ENCODE assay signal across 9 cellular contexts in genomic region chr22:37546436-37547248, GRCh38. TPM values are rescaled to one million over a fixed set of nuclear protein-coding genes. Genes with fewer than 3 reads are reported as not detected.
DNase-seq lines count a peak whose midpoint lies in the region; ATAC-seq, FAIRE-seq and TF ChIP-seq lines count a peak whose summit lies in the region.
"Had no signal": no experiment of that assay in that cellular context is flagged by ENCODE, and none has a peak within 500 bp of the region (broad histone marks: within the 10 kb centered on the region; RNA-seq: fewer than 3 reads in every experiment).

No MANE protein-coding gene starts in this region.

- H3K4me3 ChIP-seq in HUES48 (ENCODE audit: low read depth, low read length), result no peak overlapping the region
- H3K4me3 ChIP-seq in dorsolateral prefrontal cortex, result peak overlapping the region in 4 of 59 donors; percentile 10 to 26 (median 22)
- peak overlapping the region; percentile 32 to 70 (median 39); a peak in 5 of 6 replicates for H3K4me3 ChIP-seq in HepG2 (replicated peaks in 1 of 3; ENCODE audit: insufficient read depth in 1 of 3, low read depth in 2 of 3, low read length in 3 of 3)
- H3K4me3 ChIP-seq in stomach, result peak overlapping the region in 3 of 4 donors; percentile 19 to 37 (median 31)
- no peak overlapping the region for H3K4me3 ChIP-seq in CD4-positive, alpha-beta memory T cell (ENCODE audit: low read length in 2 of 2)

- CTCF ChIA-PET in HepG2 (lab: Yijun Ruan, JAX; ENCODE audit: low intra/inter-chr PET ratio, low total read pairs), result interaction anchor here (0.9 to 4.1 kb wide), 4 partner anchors 16 to 23 kb away, joined by 3 to 39 read pairs (median 14); no protein-coding TSS in a partner anchor
- CTCF ChIA-PET in CD4-positive, alpha-beta memory T cell (lab: Charles Lee; ENCODE audit: partially characterized antibody), result interaction anchor here (2.3 to 16.8 kb wide), 2 partner anchors 18 to 36 kb away, joined by 5 to 523 read pairs; partner anchors contain the start of gene CDC42EP1

- H3K27me3 ChIP-seq in HUES48 (ENCODE audit: control insufficient read depth, insufficient read depth, low read length), result no peaks in the 10 kb centered on the region
- peaks cover 0 to 6% (median 0%) of the 10 kb centered on the region in 45 donors for H3K27me3 ChIP-seq in dorsolateral prefrontal cortex
- H3K27me3 ChIP-seq in HepG2 (ENCODE audit: control insufficient read depth in 1 of 2, insufficient read depth in 2 of 2, low read length in 2 of 2), result no peaks in the 10 kb centered on the region
- H3K27me3 ChIP-seq in stomach, result no peaks in the 10 kb centered on the region
- no peaks in the 10 kb centered on the region for H3K27me3 ChIP-seq in CD4-positive, alpha-beta memory T cell (ENCODE audit: insufficient read depth, low read length)

- no peaks in the 10 kb centered on the region for H3K36me3 ChIP-seq in HUES48 (ENCODE audit: control insufficient read depth, insufficient read depth, low read length)
- H3K36me3 ChIP-seq in HepG2 (replicated peaks in 1 of 2; ENCODE audit: control insufficient read depth in 1 of 2, insufficient read depth in 2 of 2, low read length in 2 of 2), result no peaks in the 10 kb centered on the region
- no peaks in the 10 kb centered on the region for H3K36me3 ChIP-seq in stomach
- no peaks in the 10 kb centered on the region for H3K36me3 ChIP-seq in CD4-positive, alpha-beta memory T cell (ENCODE audit: insufficient read depth, low read length)

- no peaks in the 10 kb centered on the region for H3K79me2 ChIP-seq in HepG2 (ENCODE audit: insufficient read depth, low read length)

- no peak overlapping the region for H3K4me3 Mint-ChIP-seq in CD4-positive, alpha-beta memory T cell

- POLR2A ChIA-PET in HepG2 (lab: Yijun Ruan, JAX), result interaction anchor here (0.7 to 16.3 kb wide), 19 partner anchors 16 to 317 kb away, joined by 3 to 976 read pairs (median 4); partner anchors contain the start of genes ANKRD54, CDC42EP1, GGA1 and LGALS2
- POLR2A ChIA-PET in CD4-positive, alpha-beta memory T cell (lab: Charles Lee; ENCODE audit: partially characterized antibody), result interaction anchor here (1.4 kb wide), 1 partner anchor 19 kb away, joined by 3 read pairs; no protein-coding TSS in a partner anchor

- BruUV-seq in HepG2 (replicated peaks; lab: Mats Ljungman, UMichigan), result TSS peak; percentile 70

- H3K36me3 Mint-ChIP-seq in CD4-positive, alpha-beta memory T cell, result no peaks in the 10 kb centered on the region

- H3K27me3 Mint-ChIP-seq in CD4-positive, alpha-beta memory T cell, result peaks cover 5 to 16% of the 10 kb centered on the region in 2 donors

- H3K9ac ChIP-seq in HUES48 (ENCODE audit: low read depth, low read length), result no peak overlapping the region
- peak overlapping the region; percentile 62 for H3K9ac ChIP-seq in HepG2 (ENCODE audit: insufficient read depth, low read depth, low read length)

- no peak for TF ChIP-seq RAD21 in HepG2 (CRISPR knock-in tag; IDR thresholded peaks at IDR 0.05)

- peak in 6 of 10 donors; percentile 50 to 79 (median 64) for DNase-seq in dorsolateral prefrontal cortex
- DNase-seq in HepG2 (ENCODE audit: low spot score), result peak; percentile 67
- peak; percentile 87 for DNase-seq in stomach
- no peak for DNase-seq in CD4-positive, alpha-beta memory T cell
- DNase-seq in SIG-M5 treated with dmso at 0.1 percent for 504 hours (lab: John Stamatoyannopoulos, UW; ENCODE audit: unreplicated experiment), result no peak
- DNase-seq in NCI-H1436 (lab: John Stamatoyannopoulos, UW), result no peak
- DNase-seq: NCI-H524 had no signal

- peaks cover 20% of the 10 kb centered on the region for H3K4me1 ChIP-seq in HUES48 (ENCODE audit: control insufficient read depth, insufficient read depth, low read length)
- H3K4me1 ChIP-seq in HepG2 (ENCODE audit: insufficient read depth, low read length), result peaks cover 89% of the 10 kb centered on the region
- peaks cover 55 to 85% (median 73%) of the 10 kb centered on the region in 4 donors for H3K4me1 ChIP-seq in stomach
- H3K4me1 ChIP-seq in CD4-positive, alpha-beta memory T cell (ENCODE audit: insufficient read depth, low read length), result peaks cover 16% of the 10 kb centered on the region

- peaks cover 0 to 2% (median 0%) of the 10 kb centered on the region in 8 donors for H3K9me3 Mint-ChIP-seq in CD4-positive, alpha-beta memory T cell

- ATAC-seq in HepG2, result peak; percentile 40
- ATAC-seq in HG02759 (IDR thresholded peaks at IDR 0.05; ENCODE audit: unreplicated experiment), result no peak

- peaks cover 5 to 15% (median 10%) of the 10 kb centered on the region in 4 donors for H3K4me1 Mint-ChIP-seq in CD4-positive, alpha-beta memory T cell

- no peak overlapping the region for H2AFZ ChIP-seq in HepG2 (ENCODE audit: low read length)

- H3K27ac Mint-ChIP-seq in CD4-positive, alpha-beta memory T cell, result no peak overlapping the region

- intact Hi-C loops in dorsolateral prefrontal cortex (cut with DNase I), result loop anchor here in 1 of 2 donors (10.0 kb wide), 1 partner anchor 138 kb away; the partner anchor contains the start of gene NOL12
- intact Hi-C loops in HepG2 (cut with micrococcal nuclease; ENCODE audit: unreplicated experiment), result no loop called here
- intact Hi-C loops in stomach (cut with DNase I; ENCODE audit: low total_unique reads), result loop anchor here (10.0 kb wide), 1 partner anchor 48 kb away; no protein-coding TSS in a partner anchor
- intact Hi-C loops in CD4-positive, alpha-beta memory T cell (cut with micrococcal nuclease), result no loop called here

- in situ Hi-C loops in HepG2 (cut with HindIII; ENCODE audit: extremely low pct_ligation_motif_present, low pct_unique_long_range_greater_than_20kb), result loop anchor here (10.0 kb wide), 1 partner anchor 58 kb away; the partner anchor contains the start of gene GGA1

- H3K27ac ChIP-seq in HUES48 (ENCODE audit: low read depth, low read length) (peak overlapping the region; percentile 90), dorsolateral prefrontal cortex (peak overlapping the region; percentile 60 to 98 (median 95)), HepG2 (ENCODE audit: extremely low read length, insufficient read depth, low read length) (peak overlapping the region; percentile 90), stomach (peak overlapping the region; percentile 93 to 98 (median 95))
- no peak overlapping the region for H3K27ac ChIP-seq in CD4-positive, alpha-beta memory T cell (ENCODE audit: low read depth, low read length)

- peak overlapping the region; percentile 75 for H3K4me2 ChIP-seq in HepG2 (ENCODE audit: low read depth, low read length)

- FAIRE-seq in HepG2 (lab: Jason Lieb, UNC), result no peak

- WGBS in HepG2 (ENCODE audit: low lambda C conversion rate), result 2% methylated on average over 10 of the region's 21 CpGs
- 19 to 32% (median 27%) methylated on average over 21 of the region's 21 CpGs for WGBS in stomach, 5 donors

- H3K9me3 ChIP-seq in HUES48 (ENCODE audit: control insufficient read depth, insufficient read depth, low read length), result no peaks in the 10 kb centered on the region
- no peaks in the 10 kb centered on the region for H3K9me3 ChIP-seq in HepG2 (ENCODE audit: low read length)
- H3K9me3 ChIP-seq in stomach, result no peaks in the 10 kb centered on the region
- H3K9me3 ChIP-seq in CD4-positive, alpha-beta memory T cell (ENCODE audit: control insufficient read depth in 1 of 2, low read length in 2 of 2), result no peaks in the 10 kb centered on the region

- TF ChIP-seq EP300 in HepG2 (IDR thresholded peaks at IDR 0.05; ENCODE audit: low read depth in 2 of 2, low read length in 2 of 2) (no peak; a peak in 1 of 4 replicates), HepG2 (CRISPR knock-in tag; IDR thresholded peaks at IDR 0.05; ENCODE audit: borderline replicate concordance) (no peak), stomach (IDR thresholded peaks at IDR 0.05) (no peak)

- peak in 6 of 56 donors; percentile 2 to 14 (median 8) for TF ChIP-seq CTCF in dorsolateral prefrontal cortex (IDR thresholded peaks at IDR 0.05 in 54 of 56, conservative IDR thresholded peaks at IDR 0.05 in 2 of 56; ENCODE audit: low read depth in 1 of 56, partially characterized antibody in 56 of 56)
- no peak for TF ChIP-seq CTCF in HepG2 (CRISPR knock-in tag; IDR thresholded peaks at IDR 0.05)
- no peak for TF ChIP-seq CTCF in stomach (IDR thresholded peaks at IDR 0.05)

- H4K20me1 ChIP-seq in HepG2 (ENCODE audit: insufficient read depth, low read length), result no peaks in the 10 kb centered on the region

- no peak; a peak in 2 of 4 replicates for TF ChIP-seq POLR2A in HepG2 (IDR thresholded peaks at IDR 0.05; ENCODE audit: insufficient read depth in 1 of 2, low read depth in 2 of 2, low read length in 2 of 2)
- TF ChIP-seq POLR2A in stomach (IDR thresholded peaks at IDR 0.05), result no peak

RNA-seq across cellular contexts. Expression of gene CDC42EP1, which starts 13.6 kb away (rescaled TPM):
- 100 to 1,000 TPM in 9 of 120 experiments, 10 to 100 TPM in 111; 12.4 to 203 (median 48.3) TPM for total RNA-seq in dorsolateral prefrontal cortex
- total RNA-seq in HepG2 (2016; rRNA removed; fragmentation: Illumina TruSeq; extraction: Trizol), result 25.4 and 29.5 TPM in 2 replicates
- total RNA-seq in HepG2 (2016; cell fraction: cytosol; rRNA removed; fragmentation: Illumina TruSeq; extraction: Trizol; ENCODE audit: low read depth), result 19.5 and 29.1 TPM in 2 replicates
- total RNA-seq in HepG2 (2016; cell fraction: insoluble cytoplasmic fraction; rRNA removed; fragmentation: Illumina TruSeq; extraction: Trizol), result 20.9 and 29.7 TPM in 2 replicates
- total RNA-seq in HepG2 (2016; cell fraction: membrane; rRNA removed; fragmentation: Illumina TruSeq; extraction: Trizol), result 44.9 and 63.7 TPM in 2 replicates
- total RNA-seq in HepG2 (2016; cell fraction: nucleus; rRNA removed; fragmentation: Illumina TruSeq; extraction: Trizol), result 15.7 and 18.6 TPM in 2 replicates
- 17.1 and 26.7 TPM in 2 replicates for polyA plus RNA-seq in HepG2 (2011; rRNA removed)
- 13.8 and 17.6 TPM in 2 replicates for polyA plus RNA-seq in HepG2 (2011; cell fraction: cytosol; rRNA removed)
- 37.8 and 38.3 TPM in 2 replicates for polyA plus RNA-seq in HepG2 (2011; cell fraction: nucleus; rRNA removed)
- 45.1 and 72.3 TPM in 2 replicates for polyA plus RNA-seq in HepG2 (2012)
- 49.0 and 73.1 TPM in 2 replicates for polyA plus RNA-seq in HepG2 (2016; cell fraction: cytosol; fragmentation: Illumina TruSeq; extraction: Trizol; ENCODE audit: low read depth)
- polyA plus RNA-seq in HepG2 (2016; cell fraction: insoluble cytoplasmic fraction; fragmentation: Illumina TruSeq; extraction: Trizol; ENCODE audit: low read depth), result 53.9 and 76.0 TPM in 2 replicates
- 99.7 and 119 TPM in 2 replicates for polyA plus RNA-seq in HepG2 (2016; cell fraction: membrane; fragmentation: Illumina TruSeq; extraction: Trizol; ENCODE audit: low read depth)
- 54.3 and 56.0 TPM in 2 replicates for polyA plus RNA-seq in HepG2 (2016; cell fraction: nucleus; fragmentation: Illumina TruSeq; extraction: Trizol; ENCODE audit: insufficient read depth, low read depth)
- polyA minus RNA-seq in HepG2 (2011; rRNA and poly(A)+ RNA removed; ENCODE audit: low replicate concordance), result 12.0 and 24.2 TPM in 2 replicates
- polyA minus RNA-seq in HepG2 (2011; cell fraction: cytosol; rRNA and poly(A)+ RNA removed), result 20.7 and 21.6 TPM in 2 replicates
- polyA minus RNA-seq in HepG2 (2011; cell fraction: nucleus; rRNA and poly(A)+ RNA removed), result 12.2 and 15.4 TPM in 2 replicates
- total RNA-seq in stomach, result 100 to 1,000 TPM in 2 of 5 donors, 10 to 100 TPM in 3; 28.6 to 195 (median 66.3) TPM
- polyA plus RNA-seq in stomach, result 100 to 1,000 TPM in 1 of 3 donors, 10 to 100 TPM in 2; 70.2 to 112 (median 90.1) TPM
- total RNA-seq in CD4-positive, alpha-beta memory T cell, result not detected
- polyA plus RNA-seq in CD4-positive, alpha-beta memory T cell, result not detected

RNA-seq across cellular contexts. Expression of gene CARD10, which starts 27.4 kb away (rescaled TPM):
- 1 to 10 TPM; 1.0 to 7.3 (median 2.8) TPM for total RNA-seq in dorsolateral prefrontal cortex
- total RNA-seq in HepG2 (2016; rRNA removed; fragmentation: Illumina TruSeq; extraction: Trizol), result 28.9 and 35.2 TPM in 2 replicates
- total RNA-seq in HepG2 (2016; cell fraction: cytosol; rRNA removed; fragmentation: Illumina TruSeq; extraction: Trizol; ENCODE audit: low read depth), result 3.9 and 4.1 TPM in 2 replicates
- total RNA-seq in HepG2 (2016; cell fraction: insoluble cytoplasmic fraction; rRNA removed; fragmentation: Illumina TruSeq; extraction: Trizol), result 24.8 and 36.0 TPM in 2 replicates
- total RNA-seq in HepG2 (2016; cell fraction: membrane; rRNA removed; fragmentation: Illumina TruSeq; extraction: Trizol), result 11.9 and 12.5 TPM in 2 replicates
- 17.8 and 21.3 TPM in 2 replicates for total RNA-seq in HepG2 (2016; cell fraction: nucleus; rRNA removed; fragmentation: Illumina TruSeq; extraction: Trizol)
- polyA plus RNA-seq in HepG2 (2011; rRNA removed), result 55.8 and 92.3 TPM in 2 replicates
- polyA plus RNA-seq in HepG2 (2011; cell fraction: cytosol; rRNA removed), result 52.6 and 75.1 TPM in 2 replicates
- polyA plus RNA-seq in HepG2 (2011; cell fraction: nucleus; rRNA removed), result 203 and 227 TPM in 2 replicates
- 46.8 and 57.2 TPM in 2 replicates for polyA plus RNA-seq in HepG2 (2012)
- 3.0 TPM in 2 replicates for polyA plus RNA-seq in HepG2 (2016; cell fraction: cytosol; fragmentation: Illumina TruSeq; extraction: Trizol; ENCODE audit: low read depth)
- 28.5 and 30.3 TPM in 2 replicates for polyA plus RNA-seq in HepG2 (2016; cell fraction: insoluble cytoplasmic fraction; fragmentation: Illumina TruSeq; extraction: Trizol; ENCODE audit: low read depth)
- polyA plus RNA-seq in HepG2 (2016; cell fraction: membrane; fragmentation: Illumina TruSeq; extraction: Trizol; ENCODE audit: low read depth), result 9.1 and 9.4 TPM in 2 replicates
- 42.1 and 44.8 TPM in 2 replicates for polyA plus RNA-seq in HepG2 (2016; cell fraction: nucleus; fragmentation: Illumina TruSeq; extraction: Trizol; ENCODE audit: insufficient read depth, low read depth)
- 15.9 and 164 TPM in 2 replicates for polyA minus RNA-seq in HepG2 (2011; rRNA and poly(A)+ RNA removed; ENCODE audit: low replicate concordance)
- 61.5 and 72.6 TPM in 2 replicates for polyA minus RNA-seq in HepG2 (2011; cell fraction: cytosol; rRNA and poly(A)+ RNA removed)
- polyA minus RNA-seq in HepG2 (2011; cell fraction: nucleus; rRNA and poly(A)+ RNA removed), result 31.9 and 42.5 TPM in 2 replicates
- total RNA-seq in stomach, result 100 to 1,000 TPM in 1 of 5 donors, 10 to 100 TPM in 2, 1 to 10 TPM in 2; 5.5 to 120 (median 28.4) TPM
- polyA plus RNA-seq in stomach, result 10 to 100 TPM; 11.3 to 17.8 (median 13.6) TPM
- total RNA-seq in CD4-positive, alpha-beta memory T cell, result under 1 TPM; 0.42 to 0.61 TPM
- polyA plus RNA-seq in CD4-positive, alpha-beta memory T cell, result not detected

RNA-seq across cellular contexts. Expression of gene LGALS2, which starts 33.2 kb away (rescaled TPM):
- total RNA-seq in dorsolateral prefrontal cortex (1 to 10 TPM in 3 of 120 experiments, not detected in 117; 1.4 to 2.5 (median 1.5) TPM), HepG2 (2016; rRNA removed; fragmentation: Illumina TruSeq; extraction: Trizol) (43.4 and 56.0 TPM in 2 replicates), stomach (1 to 10 TPM in 1 of 5 donors, not detected in 4; 4.2 TPM)
- 30.8 and 33.0 TPM in 2 replicates for total RNA-seq in HepG2 (2016; cell fraction: cytosol; rRNA removed; fragmentation: Illumina TruSeq; extraction: Trizol; ENCODE audit: low read depth)
- total RNA-seq in HepG2 (2016; cell fraction: insoluble cytoplasmic fraction; rRNA removed; fragmentation: Illumina TruSeq; extraction: Trizol), result 39.7 and 64.4 TPM in 2 replicates
- 19.3 and 21.2 TPM in 2 replicates for total RNA-seq in HepG2 (2016; cell fraction: membrane; rRNA removed; fragmentation: Illumina TruSeq; extraction: Trizol)
- 9.7 and 10.9 TPM in 2 replicates for total RNA-seq in HepG2 (2016; cell fraction: nucleus; rRNA removed; fragmentation: Illumina TruSeq; extraction: Trizol)
- polyA plus RNA-seq in HepG2 (2011; rRNA removed) (32.5 and 56.1 TPM in 2 replicates), stomach (1 to 10 TPM; 4.1 to 7.1 (median 5.0) TPM)
- 32.1 and 47.7 TPM in 2 replicates for polyA plus RNA-seq in HepG2 (2011; cell fraction: cytosol; rRNA removed)
- 5.1 and 7.9 TPM in 2 replicates for polyA plus RNA-seq in HepG2 (2011; cell fraction: nucleus; rRNA removed)
- 54.6 and 60.7 TPM in 2 replicates for polyA plus RNA-seq in HepG2 (2012)
- 30.1 and 38.1 TPM in 2 replicates for polyA plus RNA-seq in HepG2 (2016; cell fraction: cytosol; fragmentation: Illumina TruSeq; extraction: Trizol; ENCODE audit: low read depth)
- 59.5 and 62.8 TPM in 2 replicates for polyA plus RNA-seq in HepG2 (2016; cell fraction: insoluble cytoplasmic fraction; fragmentation: Illumina TruSeq; extraction: Trizol; ENCODE audit: low read depth)
- polyA plus RNA-seq in HepG2 (2016; cell fraction: membrane; fragmentation: Illumina TruSeq; extraction: Trizol; ENCODE audit: low read depth), result 14.5 and 18.2 TPM in 2 replicates
- 20.3 and 23.8 TPM in 2 replicates for polyA plus RNA-seq in HepG2 (2016; cell fraction: nucleus; fragmentation: Illumina TruSeq; extraction: Trizol; ENCODE audit: insufficient read depth, low read depth)
- polyA minus RNA-seq in HepG2 (2011; rRNA and poly(A)+ RNA removed; ENCODE audit: low replicate concordance), result 3.2 TPM in 1 of 2 replicates, not detected in the other
- polyA minus RNA-seq in HepG2 (2011; cell fraction: cytosol; rRNA and poly(A)+ RNA removed), result 2.0 TPM in 2 replicates
- polyA minus RNA-seq in HepG2 (2011; cell fraction: nucleus; rRNA and poly(A)+ RNA removed), result 1.9 TPM in 1 of 2 replicates, not detected in the other
- total RNA-seq in CD4-positive, alpha-beta memory T cell, result 1 to 10 TPM in 1 of 2 experiments, not detected in 1; 1.0 TPM
- not detected for polyA plus RNA-seq in CD4-positive, alpha-beta memory T cell

Comparison
In these comparisons a context has a peak if more than half of its experiments do, and no peak if none do; other contexts are left out.
1. H3K4me3 ChIP-seq: peak in HepG2 (3 of 3) and stomach (3 of 4); none in HUES48 (single experiment) and CD4-positive, alpha-beta memory T cell (0 of 2).
2. DNase-seq: peak in dorsolateral prefrontal cortex (6 of 10), HepG2 (single experiment) and stomach (single experiment); none in CD4-positive, alpha-beta memory T cell (0 of 5), SIG-M5 treated with dmso at 0.1 percent for 504 hours (single experiment) and NCI-H1436 (single experiment).
3. RNA of gene CDC42EP1, which starts 13.6 kb away (total RNA-seq): 28.6 to 195 TPM in stomach, 12.4 to 203 TPM in dorsolateral prefrontal cortex and 15.7 to 63.7 TPM in HepG2; not detected in CD4-positive, alpha-beta memory T cell; every median in the first group is over 10 times any median in the second.